In genomic region chr7:35374858-35375257, GRCh38 we compare ENCODE assay signal across 28 cellular contexts.
"Had no signal": no experiment of that assay in that cellular context is flagged by ENCODE, and none has a peak within 500 bp of the region (broad histone marks: within the 10 kb centered on the region; RNA-seq: fewer than 3 reads in every experiment).

No MANE protein-coding gene starts in this region.

- H3K27me3 Mint-ChIP-seq: activated naive CD8-positive, alpha-beta T cell treated with anti-CD3 and anti-CD28 coated beads for 36 hours had no signal

- H3K4me1 Mint-ChIP-seq: activated naive CD8-positive, alpha-beta T cell treated with anti-CD3 and anti-CD28 coated beads for 36 hours; naive B cell; stimulated activated naive B cell treated with anti-CD40 and anti-IgM and Interleukin-4, amounts not matched to agents 10 μg/mL and 1 μg/mL and 100 μg/mL, for 72 hours had no signal

- H3K36me3 Mint-ChIP-seq: activated naive CD8-positive, alpha-beta T cell treated with anti-CD3 and anti-CD28 coated beads for 36 hours; naive B cell; stimulated activated naive B cell treated with anti-CD40 and anti-IgM and Interleukin-4, amounts not matched to agents 10 μg/mL and 1 μg/mL and 100 μg/mL, for 72 hours had no signal

- DNase-seq: activated CD4-positive, CD25-positive, alpha-beta regulatory T cell treated with anti-CD3 and anti-CD28 coated beads, Interleukin-2, amount 50 U/mL, for 72 hours; activated CD8-positive, alpha-beta T cell treated with anti-CD3 and anti-CD28 coated beads, Interleukin-2, amount 10 ng/mL, durations not matched to agents 7 days and 5 days; activated effector memory CD4-positive, alpha-beta T cell treated with Interleukin-2 at 50 U/mL for 16 hours; activated naive CD4-positive, alpha-beta T cell treated with anti-CD3 and anti-CD28 coated beads for 36 hours; activated naive CD8-positive, alpha-beta T cell treated with anti-CD3 and anti-CD28 coated beads for 36 hours; aorta; body of pancreas; cortex of kidney; foreskin fibroblast; kidney; naive B cell; nephron progenitor cell; retina; stimulated activated CD4-positive, alpha-beta T cell treated with anti-CD3 and anti-CD28 coated beads, Interleukin-15, amount 100 ng/mL, for 24 hours; stimulated activated CD4-positive, alpha-beta T cell treated with anti-CD3 and anti-CD28 coated beads, Interleukin-2, amount 100 ng/mL, for 24 hours; stimulated activated naive B cell treated with anti-CD40 and anti-IgM and Interleukin-4, amounts not matched to agents 10 μg/mL and 1 μg/mL and 100 μg/mL, for 72 hours; stomach; T-helper 2 cell; tibial artery; upper lobe of right lung had no signal

- H3K9me3 ChIP-seq: adrenal gland, body of pancreas, neutrophil, prostate gland, stomach, suprapubic skin, tibial artery, upper lobe of right lung had no signal

- ATAC-seq: activated CD8-positive, alpha-beta T cell treated with anti-CD3 and anti-CD28 coated beads, Interleukin-2, amount 10 ng/mL, durations not matched to agents 7 days and 5 days; body of pancreas; esophagus mucosa; left lobe of liver; SK-N-SH treated with all-trans-retinoic acid at 6 μM for 48 hours; stimulated activated naive B cell treated with anti-CD40 and anti-IgM and Interleukin-4, amounts not matched to agents 10 μg/mL and 1 μg/mL and 100 μg/mL, for 72 hours; upper lobe of right lung had no signal

- H3K9me3 Mint-ChIP-seq: activated naive CD8-positive, alpha-beta T cell treated with anti-CD3 and anti-CD28 coated beads for 36 hours had no signal

- H3K36me3 ChIP-seq: adrenal gland, neutrophil, prostate gland, stomach, suprapubic skin, tibial artery, upper lobe of right lung had no signal

- H3K4me3 Mint-ChIP-seq: activated CD8-positive, alpha-beta T cell treated with anti-CD3 and anti-CD28 coated beads, Interleukin-2, amount 10 ng/mL, durations not matched to agents 7 days and 5 days; activated naive CD4-positive, alpha-beta T cell treated with anti-CD3 and anti-CD28 coated beads for 36 hours; activated naive CD8-positive, alpha-beta T cell treated with anti-CD3 and anti-CD28 coated beads for 36 hours; naive B cell; nephron progenitor cell; stimulated activated naive B cell treated with anti-CD40 and anti-IgM and Interleukin-4, amounts not matched to agents 10 μg/mL and 1 μg/mL and 100 μg/mL, for 72 hours had no signal

- H3K27ac Mint-ChIP-seq: activated CD8-positive, alpha-beta T cell treated with anti-CD3 and anti-CD28 coated beads, Interleukin-2, amount 10 ng/mL, durations not matched to agents 7 days and 5 days; activated naive CD4-positive, alpha-beta T cell treated with anti-CD3 and anti-CD28 coated beads for 36 hours; naive B cell; nephron progenitor cell; stimulated activated naive B cell treated with anti-CD40 and anti-IgM and Interleukin-4, amounts not matched to agents 10 μg/mL and 1 μg/mL and 100 μg/mL, for 72 hours had no signal

- H3K27ac ChIP-seq: adrenal gland, body of pancreas, neutrophil, prostate gland, suprapubic skin, tibial artery, upper lobe of right lung had no signal

- H3K27me3 ChIP-seq: adrenal gland, body of pancreas, neutrophil, stomach, upper lobe of right lung had no signal

- H3K4me3 ChIP-seq: adrenal gland, body of pancreas, lung, prostate gland, stomach, suprapubic skin, tibial artery, upper lobe of right lung had no signal

- H3K4me1 ChIP-seq: adrenal gland, body of pancreas, prostate gland, suprapubic skin, tibial artery, upper lobe of right lung had no signal
